ENCODE assay signal across 18 cellular contexts in the genomic region with DNA sequence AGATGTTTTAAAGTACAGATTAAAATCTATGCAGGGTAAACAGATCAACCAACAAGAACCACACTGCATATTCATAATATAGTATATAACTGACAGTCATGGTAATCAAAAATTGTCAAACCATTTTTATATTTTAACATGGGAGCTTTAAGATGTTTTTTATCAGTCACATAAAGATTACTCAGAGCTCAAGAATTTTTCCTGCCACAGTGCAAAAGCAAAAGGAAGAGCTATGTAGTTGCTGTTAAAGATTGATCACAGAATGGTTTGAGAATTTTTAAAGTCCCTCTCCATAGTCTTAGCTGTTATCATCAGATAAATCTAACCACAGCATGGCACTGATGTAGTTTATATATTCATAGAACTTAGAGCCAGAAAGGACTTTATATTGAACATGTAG. TPM values are rescaled to one million over a fixed set of nuclear protein-coding genes. Genes with fewer than 3 reads are reported as not detected.
DNase-seq lines count a peak whose midpoint lies in the region; TF ChIP-seq lines count a peak whose summit lies in the region.
"Had no signal": no experiment of that assay in that cellular context is flagged by ENCODE, and none has a peak within 500 bp of the region (broad histone marks: within the 10 kb centered on the region; RNA-seq: fewer than 3 reads in every experiment).

No MANE protein-coding gene starts in this region.

- H4K8ac ChIP-seq in H9 (replicated peaks; ENCODE audit: insufficient read length, low read depth, low read length): no peak overlapping the region

- H4K5ac ChIP-seq in H9 (ENCODE audit: insufficient read length, low read depth, low read length): no peak overlapping the region

- TF ChIP-seq CTCF in fibroblast of the aortic adventitia (IDR thresholded peaks at IDR 0.05; ENCODE audit: insufficient read depth, low read length) (no peak), H9 (conservative IDR thresholded peaks at IDR 0.05) (no peak)

- no peak overlapping the region for H2BK5ac ChIP-seq in H9 (ENCODE audit: insufficient read length, low read length)

- in situ Hi-C loops in GM23248 (cut with MboI): loop anchor here (25.0 kb wide), 1 partner anchor 261 kb away; no protein-coding TSS in a partner anchor

- H2AK5ac ChIP-seq in H9 (ENCODE audit: insufficient read length, low read length): no peak overlapping the region

- H3K9ac ChIP-seq in GM23248: no peak overlapping the region
- H3K9ac ChIP-seq in adipocyte (ENCODE audit: low read length): no peak overlapping the region
- no peak overlapping the region for H3K9ac ChIP-seq in H9 (ENCODE audit: extremely low read depth, insufficient read length, low read length)

- H3K18ac ChIP-seq in H9 (ENCODE audit: insufficient read length, low read depth, low read length): no peak overlapping the region

- H2BK120ac ChIP-seq in H9 (ENCODE audit: low read depth, low read length, poor library complexity, severe bottlenecking): no peak overlapping the region

- no peak overlapping the region for H3K56ac ChIP-seq in H9 (ENCODE audit: insufficient read length, low read depth, low read length)

- H3K27ac ChIP-seq in GM23248 (peak overlapping the region; percentile 27; the same call in 1 of the 2 replicates), H9 (ENCODE audit: insufficient read length, low read depth, low read length) (no peak overlapping the region)
- H3K27ac ChIP-seq: SK-N-MC had no signal

- no peak overlapping the region for H3K23ac ChIP-seq in H9 (ENCODE audit: insufficient read length, low read depth, low read length)

- no peak overlapping the region for H2BK15ac ChIP-seq in H9 (ENCODE audit: low read depth, low read length)

- H3K79me1 ChIP-seq in H9 (ENCODE audit: insufficient read depth, low read depth, low read length, poor library complexity, severe bottlenecking): no peaks in the 10 kb centered on the region

- no peak overlapping the region for H2BK20ac ChIP-seq in H9 (ENCODE audit: low read depth, low read length, poor library complexity, severe bottlenecking)

- no peak overlapping the region for H3K4ac ChIP-seq in H9 (ENCODE audit: low read depth, low read length)

- H3K36me3 ChIP-seq in GM23248 (ENCODE audit: low read depth) (no peaks in the 10 kb centered on the region), adipocyte (ENCODE audit: control insufficient read depth, insufficient read depth, low read length, severe bottlenecking) (no peaks in the 10 kb centered on the region)

- H4K20me1 ChIP-seq in GM23248 (ENCODE audit: insufficient read depth): no peaks in the 10 kb centered on the region
- no peaks in the 10 kb centered on the region for H4K20me1 ChIP-seq in H9 (ENCODE audit: control insufficient read depth, insufficient read depth, insufficient read length)

- H2AFZ ChIP-seq in GM23248 (no peak overlapping the region), H9 (ENCODE audit: low read length) (no peak overlapping the region)

- DNase-seq in GM23248 (peak; percentile 51), adipocyte (ENCODE audit: low read depth) (peak; percentile 36), fibroblast of the aortic adventitia (ENCODE audit: low read depth) (peak; percentile 19), H9 (no peak), H4 (ENCODE audit: low spot score) (no peak), hippocampal formation (lab: John Stamatoyannopoulos, UW) (no peak)
- DNase-seq in activated T-helper 2 cell treated with anti-CD3 and anti-CD28 coated beads, Interferon-gamma antibody, Interleukin-2, Interleukin-4, amounts not matched to agents 10 μg/mL and 5 μg/mL and 100 μg/mL, durations not matched to agents 14 hours and 24 hours and 36 hours (ENCODE audit: low spot score): no peak
- DNase-seq: CD8-positive, alpha-beta memory T cell; DMS53; HCEC 1CT; KBM-7; NCI-H1105 treated with DMSO at 0.1 percent for 48 hours; NCI-H1694; NCI-H2081 treated with DMSO at 0.1 percent for 48 hours; Right ventricle myocardium superior had no signal

- H3K27me3 Mint-ChIP-seq in H9 (ENCODE audit: low read depth): peaks cover 4% of the 10 kb centered on the region; the same call in 1 of the 2 replicates
- H3K27me3 Mint-ChIP-seq in activated T-helper 2 cell treated with anti-CD3 and anti-CD28 coated beads, Interferon-gamma antibody, Interleukin-2, Interleukin-4, amounts not matched to agents 10 μg/mL and 5 μg/mL and 100 μg/mL, durations not matched to agents 14 hours and 24 hours and 36 hours (ENCODE audit: low read depth): peaks cover 2% of the 10 kb centered on the region

- no peak overlapping the region for H3K4me3 Mint-ChIP-seq in H9
- no peak overlapping the region for H3K4me3 Mint-ChIP-seq in activated T-helper 2 cell treated with anti-CD3 and anti-CD28 coated beads, Interferon-gamma antibody, Interleukin-2, Interleukin-4, amounts not matched to agents 10 μg/mL and 5 μg/mL and 100 μg/mL, durations not matched to agents 14 hours and 24 hours and 36 hours (ENCODE audit: low read depth)
- H3K4me3 Mint-ChIP-seq: CD8-positive, alpha-beta memory T cell had no signal

- H3K4me1 Mint-ChIP-seq in H9: no peaks in the 10 kb centered on the region
- H3K4me1 Mint-ChIP-seq in activated T-helper 2 cell treated with anti-CD3 and anti-CD28 coated beads, Interferon-gamma antibody, Interleukin-2, Interleukin-4, amounts not matched to agents 10 μg/mL and 5 μg/mL and 100 μg/mL, durations not matched to agents 14 hours and 24 hours and 36 hours (ENCODE audit: low read depth): peaks cover 2% of the 10 kb centered on the region
- H3K4me1 Mint-ChIP-seq: CD8-positive, alpha-beta memory T cell had no signal

- no peaks in the 10 kb centered on the region for H3K23me2 ChIP-seq in H9 (ENCODE audit: insufficient read length, low read depth, low read length, poor library complexity, severe bottlenecking)

- no peak overlapping the region for H2BK12ac ChIP-seq in H9 (ENCODE audit: insufficient read length, low read depth, low read length)

- no peak overlapping the region for H3T11ph ChIP-seq in H9 (ENCODE audit: low read length)

- no peaks in the 10 kb centered on the region for H3K9me2 ChIP-seq in GM23248 (ENCODE audit: insufficient read depth)

- H3K27me3 ChIP-seq in GM23248 (replicated peaks; ENCODE audit: insufficient read depth) (no peaks in the 10 kb centered on the region), adipocyte (replicated peaks; ENCODE audit: control insufficient read depth, insufficient read depth, low read length) (peaks cover 16% of the 10 kb centered on the region), H9 (ENCODE audit: insufficient read depth, low read length) (no peaks in the 10 kb centered on the region)

- no peak overlapping the region for H3K27ac Mint-ChIP-seq in H9
- no peak overlapping the region for H3K27ac Mint-ChIP-seq in activated T-helper 2 cell treated with anti-CD3 and anti-CD28 coated beads, Interferon-gamma antibody, Interleukin-2, Interleukin-4, amounts not matched to agents 10 μg/mL and 5 μg/mL and 100 μg/mL, durations not matched to agents 14 hours and 24 hours and 36 hours
- H3K27ac Mint-ChIP-seq: CD8-positive, alpha-beta memory T cell had no signal

- H3K79me2 ChIP-seq in GM23248 (ENCODE audit: insufficient read depth) (no peaks in the 10 kb centered on the region), H9 (ENCODE audit: insufficient read depth, low read length) (no peaks in the 10 kb centered on the region)

- no peak overlapping the region for H4K91ac ChIP-seq in H9 (ENCODE audit: insufficient read length, low read depth, low read length)

- H3K9me3 Mint-ChIP-seq in H9: peaks cover 0 to 13% of the 10 kb centered on the region in 2 experiments; a peak in 2 of 5 replicates
- no peaks in the 10 kb centered on the region for H3K9me3 Mint-ChIP-seq in activated T-helper 2 cell treated with anti-CD3 and anti-CD28 coated beads, Interferon-gamma antibody, Interleukin-2, Interleukin-4, amounts not matched to agents 10 μg/mL and 5 μg/mL and 100 μg/mL, durations not matched to agents 14 hours and 24 hours and 36 hours
- H3K9me3 Mint-ChIP-seq: CD8-positive, alpha-beta memory T cell had no signal

- no peak overlapping the region for H3K14ac ChIP-seq in H9 (ENCODE audit: insufficient read depth, low read length)

- intact Hi-C loops in activated T-helper 2 cell treated with anti-CD3 and anti-CD28 coated beads, Interferon-gamma antibody, Interleukin-2, Interleukin-4, amounts not matched to agents 10 μg/mL and 5 μg/mL and 100 μg/mL, durations not matched to agents 14 hours and 24 hours and 36 hours (cut with micrococcal nuclease): no loop called here

- no peaks in the 10 kb centered on the region for H3F3A ChIP-seq in GM23248 (ENCODE audit: insufficient read depth)

- H3K36me3 Mint-ChIP-seq in H9 (ENCODE audit: insufficient read depth in 1 of 3, low read depth in 3 of 3): no peaks in the 10 kb centered on the region
- H3K36me3 Mint-ChIP-seq in activated T-helper 2 cell treated with anti-CD3 and anti-CD28 coated beads, Interferon-gamma antibody, Interleukin-2, Interleukin-4, amounts not matched to agents 10 μg/mL and 5 μg/mL and 100 μg/mL, durations not matched to agents 14 hours and 24 hours and 36 hours (ENCODE audit: low read depth): no peaks in the 10 kb centered on the region
- H3K36me3 Mint-ChIP-seq: CD8-positive, alpha-beta memory T cell had no signal

- H3K4me3 ChIP-seq in GM23248 (no peak overlapping the region), adipocyte (ENCODE audit: low read length) (no peak overlapping the region), fibroblast of the aortic adventitia (ENCODE audit: low read depth, low read length) (no peak overlapping the region)
- H3K4me3 ChIP-seq: SK-N-MC had no signal

- peaks cover 14% of the 10 kb centered on the region for H3K4me1 ChIP-seq in GM23248 (ENCODE audit: insufficient read depth)
- no peaks in the 10 kb centered on the region for H3K4me1 ChIP-seq in adipocyte (ENCODE audit: control insufficient read depth, insufficient read depth, low read length)
- no peaks in the 10 kb centered on the region for H3K4me1 ChIP-seq in H9 (ENCODE audit: insufficient read depth, low read length)

- H3K4me2 ChIP-seq in GM23248 (ENCODE audit: unreplicated experiment) (no peak overlapping the region), H9 (ENCODE audit: insufficient read depth, insufficient read length, low read length) (no peak overlapping the region)

- H3K9me3 ChIP-seq in GM23248 (ENCODE audit: low read depth): no peaks in the 10 kb centered on the region
- no peaks in the 10 kb centered on the region for H3K9me3 ChIP-seq in adipocyte (ENCODE audit: control insufficient read depth, low read length)
- H3K9me3 ChIP-seq in H9 (ENCODE audit: control insufficient read depth, low read depth, low read length): no peaks in the 10 kb centered on the region

RNA-seq across cellular contexts. Expression of a gene that starts 8.5 kb away (rescaled TPM):
- 0.89 and 1.5 TPM in 2 replicates for total RNA-seq in GM23248 (2014; rRNA removed; shearing (Covaris generic))
- 0.80 and 0.81 TPM in 2 replicates for polyA plus RNA-seq in GM23248 (2016; fragmentation: Nextera tagmentation; extraction: Ambion mirVana)
- total RNA-seq in fibroblast of the aortic adventitia (ENCODE audit: low replicate concordance) (1.9 and 2.6 TPM in 2 replicates), H9 (2021) (0.15 and 0.31 TPM in 2 replicates)
- 0.74 and 0.94 TPM in 2 replicates for total RNA-seq in H4 (2014; rRNA removed; shearing (Covaris generic))
- 0.55 and 0.62 TPM in 2 replicates for total RNA-seq in activated T-helper 2 cell treated with anti-CD3 and anti-CD28 coated beads, Interferon-gamma antibody, Interleukin-2, Interleukin-4, amounts not matched to agents 10 μg/mL and 5 μg/mL and 100 μg/mL, durations not matched to agents 14 hours and 24 hours and 36 hours

RNA-seq across cellular contexts. Expression of a gene that starts 47.0 kb away (rescaled TPM):
- 0.22 and 0.76 TPM in 2 replicates for total RNA-seq in GM23248 (2014; rRNA removed; shearing (Covaris generic))
- 0.29 and 0.53 TPM in 2 replicates for polyA plus RNA-seq in GM23248 (2016; fragmentation: Nextera tagmentation; extraction: Ambion mirVana)
- 2.3 TPM in 1 of 2 replicates, not detected in the other for total RNA-seq in fibroblast of the aortic adventitia (ENCODE audit: low replicate concordance)
- total RNA-seq in H9 (2021): 86.3 and 88.3 TPM in 2 replicates
- total RNA-seq in H4 (2014; rRNA removed; shearing (Covaris generic)): 0.02 TPM in 1 of 2 replicates, not detected in the other
- total RNA-seq in activated T-helper 2 cell treated with anti-CD3 and anti-CD28 coated beads, Interferon-gamma antibody, Interleukin-2, Interleukin-4, amounts not matched to agents 10 μg/mL and 5 μg/mL and 100 μg/mL, durations not matched to agents 14 hours and 24 hours and 36 hours: not detected in 2 replicates
- total RNA-seq: A673; CD8-positive, alpha-beta memory T cell; NCI-H460 had no signal
- polyA plus RNA-seq: CD8-positive, alpha-beta memory T cell had no signal

Comparison
In these comparisons a context has a peak if more than half of its experiments do, and no peak if none do; other contexts are left out.
1. DNase-seq: peak in GM23248 (single experiment), adipocyte (single experiment) and fibroblast of the aortic adventitia (single experiment); none in H9 (single experiment), H4 (single experiment), hippocampal formation (0 of 2) and activated T-helper 2 cell treated with anti-CD3 and anti-CD28 coated beads, Interferon-gamma antibody, Interleukin-2, Interleukin-4, amounts not matched to agents 10 μg/mL and 5 μg/mL and 100 μg/mL, durations not matched to agents 14 hours and 24 hours and 36 hours (single experiment).
2. RNA of a gene that starts 47.0 kb away (total RNA-seq): 86.3 to 88.3 TPM in H9; 0.22 to 0.76 TPM in GM23248, not detected in activated T-helper 2 cell treated with anti-CD3 and anti-CD28 coated beads, Interferon-gamma antibody, Interleukin-2, Interleukin-4, amounts not matched to agents 10 μg/mL and 5 μg/mL and 100 μg/mL, durations not matched to agents 14 hours and 24 hours and 36 hours, 0.02 TPM in H4 and 2.3 TPM in fibroblast of the aortic adventitia; every median in the first group is over 10 times any median in the second.